Comparison of ENCODE assay signal across 8 cellular contexts in genomic region chr9:130701059-130702022, GRCh38.
DNase-seq lines count a peak whose midpoint lies in the region; ATAC-seq and TF ChIP-seq lines count a peak whose summit lies in the region.

No MANE protein-coding gene starts in this region.

- no peak for TF ChIP-seq POLR2A in GM18505 (IDR thresholded peaks at IDR 0.05; ENCODE audit: borderline replicate concordance, extremely low read depth, insufficient read depth, insufficient read length)

- TF ChIP-seq CTCF in GM12873 (IDR thresholded peaks at IDR 0.05; ENCODE audit: insufficient read depth, low read depth, low read length, missing control alignments), result peak; percentile 94
- TF ChIP-seq CTCF in cardiac fibroblast (IDR thresholded peaks at IDR 0.05; ENCODE audit: low read depth, low read length), result peak; percentile 99

- DNase-seq in NCI-H1930 (lab: John Stamatoyannopoulos, UW), result peak; percentile 53 to 82
- DNase-seq in activated CD4-positive, CD25-positive, alpha-beta regulatory T cell treated with anti-CD3 and anti-CD28 coated beads, Interleukin-2, amount 50 U/mL, for 16 hours (ENCODE audit: low read depth, low spot score), result peak; percentile 55
- DNase-seq in cardiac fibroblast (ENCODE audit: low read depth in 2 of 2), result peak; percentile 87 to 93
- peak; percentile 71 for DNase-seq in kidney tubule cell (ENCODE audit: low spot score)
- DNase-seq in stimulated activated CD4-positive, alpha-beta T cell treated with anti-CD3 and anti-CD28 coated beads, Interleukin-2, amount 100 ng/mL, for 24 hours, result peak; percentile 77 to 82

- no peak overlapping the region for H3K4me3 ChIP-seq in cardiac fibroblast (replicated peaks in 1 of 2; ENCODE audit: low read depth in 2 of 2, low read length in 2 of 2)

- no peak for ATAC-seq in GM18505 (IDR thresholded peaks at IDR 0.05; ENCODE audit: unreplicated experiment)
- no peak for ATAC-seq in HG02610 (IDR thresholded peaks at IDR 0.05; ENCODE audit: unreplicated experiment)
